Comparison of ENCODE assay signal across 16 cellular contexts in genomic region chr12:32032205-32032810, GRCh38.
DNase-seq lines count a peak whose midpoint lies in the region; ATAC-seq, FAIRE-seq and TF ChIP-seq lines count a peak whose summit lies in the region.
"Had no signal": no experiment of that assay in that cellular context is flagged by ENCODE, and none has a peak within 500 bp of the region (broad histone marks: within the 10 kb centered on the region; RNA-seq: fewer than 3 reads in every experiment).

No MANE protein-coding gene starts in this region.

- no peak for TF ChIP-seq RAD21 in IMR-90 (IDR thresholded peaks at IDR 0.05; ENCODE audit: low read length)

- no peak overlapping the region for H3K9ac ChIP-seq in IMR-90 (ENCODE audit: low read depth, low read length)

- dilution Hi-C loops in IMR-90 (cut with HindIII; ENCODE audit: low sequenced_read_pairs, unreplicated experiment): no loop called here

- H2BK5ac ChIP-seq in IMR-90 (ENCODE audit: low read depth, low read length, poor library complexity, severe bottlenecking): no peak overlapping the region

- no peak overlapping the region for H4K91ac ChIP-seq in IMR-90 (ENCODE audit: insufficient read depth, low read depth, low read length)

- H3K9me3 Mint-ChIP-seq in Caco-2 (ENCODE audit: unreplicated experiment): peaks cover 11% of the 10 kb centered on the region
- H3K9me3 Mint-ChIP-seq in nephron progenitor cell: no peaks in the 10 kb centered on the region
- peaks cover 0 to 3% (median 0%) of the 10 kb centered on the region in 7 donors for H3K9me3 Mint-ChIP-seq in CD14-positive monocyte

- H3K27ac ChIP-seq in IMR-90 (ENCODE audit: insufficient read depth, low read length): no peak overlapping the region
- H3K27ac ChIP-seq: breast epithelium had no signal

- intact Hi-C loops in Caco-2 (cut with micrococcal nuclease; ENCODE audit: unreplicated experiment) (no loop called here), IMR-90 (cut with micrococcal nuclease) (no loop called here), CD14-positive monocyte (cut with micrococcal nuclease) (no loop called here)

- BruUV-seq in Caco-2 (replicated peaks; lab: Mats Ljungman, UMichigan) (no TSS peak), IMR-90 (replicated peaks; lab: Mats Ljungman, UMichigan) (no TSS peak)

- H4K8ac ChIP-seq in IMR-90 (ENCODE audit: low read depth in 2 of 2, low read length in 2 of 2): no peak overlapping the region

- no peak overlapping the region for H3K23ac ChIP-seq in IMR-90 (ENCODE audit: low read depth, low read length)

- WGBS in IMR-90 (ENCODE audit: extremely low coverage in 2 of 2, insufficient read length in 1 of 2), 2 experiments: 45% methylated on average over 2 of the region's 7 CpGs; no CpG with 5 or more reads in 1 of the 2 experiments

- DNase-seq in Caco-2: no peak
- peak; percentile 23 for DNase-seq in IMR-90
- DNase-seq in bronchial epithelial cell (ENCODE audit: low read depth): peak; percentile 54
- DNase-seq in nephron progenitor cell: no peak
- no peak for DNase-seq in CD14-positive monocyte (ENCODE audit: low spot score)
- no peak for DNase-seq in SW 1271 (lab: John Stamatoyannopoulos, UW)
- no peak for DNase-seq in activated effector memory CD4-positive, alpha-beta T cell treated with Interleukin-2 at 50 U/mL for 16 hours
- DNase-seq in NCI-H526 treated with DMSO at 0.1 percent for 48 hours (lab: John Stamatoyannopoulos, UW): no peak
- DNase-seq: activated CD4-positive, alpha-beta T cell treated with anti-CD3 and anti-CD28 coated beads, Interleukin-2, amount 50 U/mL, for 4 hours; C1 segment of cervical spinal cord; MM.1S; posterior cingulate gyrus; stimulated activated CD4-positive, alpha-beta T cell treated with anti-CD3 and anti-CD28 coated beads, Interleukin-2, amount 100 ng/mL, for 48 hours; stimulated activated naive CD4-positive, alpha-beta T cell had no signal

- in situ Hi-C loops in IMR-90 (cut with MboI; ENCODE audit: low sequenced_read_pairs): no loop called here

- H3K27me3 Mint-ChIP-seq in Caco-2 (ENCODE audit: insufficient read depth, unreplicated experiment) (no peaks in the 10 kb centered on the region), nephron progenitor cell (ENCODE audit: low read depth, poor library complexity) (peaks cover 2% of the 10 kb centered on the region), CD14-positive monocyte (ENCODE audit: low read depth in 3 of 3) (peaks cover 5 to 12% (median 12%) of the 10 kb centered on the region in 3 donors)
- H3K27me3 Mint-ChIP-seq: memory B cell had no signal

- POLR2A ChIA-PET in Caco-2 (lab: Charles Lee): interaction anchor here (0.6 kb wide), 1 partner anchor 373 kb away, joined by 3 read pairs; the partner anchor contains the start of gene ETFBKMT
- POLR2A ChIA-PET in IMR-90 (lab: Charles Lee; ENCODE audit: unreplicated experiment): no interaction called here

- H3K4me1 Mint-ChIP-seq in Caco-2 (ENCODE audit: low read depth, unreplicated experiment): peaks cover 32% of the 10 kb centered on the region
- H3K4me1 Mint-ChIP-seq in nephron progenitor cell: peaks cover 61% of the 10 kb centered on the region
- H3K4me1 Mint-ChIP-seq in CD14-positive monocyte: peaks cover 14% of the 10 kb centered on the region

- H4K20me1 ChIP-seq in IMR-90 (ENCODE audit: insufficient read depth, low read length): no peaks in the 10 kb centered on the region

- H3K4me2 ChIP-seq in IMR-90 (ENCODE audit: low read depth, low read length): peak overlapping the region; percentile 22; the same call in 1 of the 2 replicates

- TF ChIP-seq CTCF in Caco-2 (IDR thresholded peaks at IDR 0.05; ENCODE audit: insufficient read depth in 1 of 2, low read depth in 1 of 2, low read length in 1 of 2, severe bottlenecking in 1 of 2, unreplicated experiment in 1 of 2): no peak
- no peak for TF ChIP-seq CTCF in IMR-90 (conservative IDR thresholded peaks at IDR 0.05; ENCODE audit: low read depth, low read length)
- TF ChIP-seq CTCF in bronchial epithelial cell (IDR thresholded peaks at IDR 0.05; ENCODE audit: insufficient read depth, low read length, severe bottlenecking): no peak
- TF ChIP-seq CTCF in nephron progenitor cell (IDR thresholded peaks at IDR 0.05): no peak
- TF ChIP-seq CTCF in CD14-positive monocyte (IDR thresholded peaks at IDR 0.05): no peak

- ATAC-seq in IMR-90 (ENCODE audit: low read depth): no peak

- no peak overlapping the region for H3K4me3 ChIP-seq in Caco-2 (ENCODE audit: low read depth, low read length)
- H3K4me3 ChIP-seq in IMR-90 (ENCODE audit: insufficient read depth, low read depth, low read length): no peak overlapping the region
- no peak overlapping the region for H3K4me3 ChIP-seq in bronchial epithelial cell (ENCODE audit: low read depth, low read length)
- H3K4me3 ChIP-seq: breast epithelium had no signal

- H3K14ac ChIP-seq in IMR-90 (replicated peaks; ENCODE audit: low read depth, low read length): no peak overlapping the region

- no peak overlapping the region for H2AFZ ChIP-seq in IMR-90 (replicated peaks; ENCODE audit: low read length, poor library complexity)

- H3K4me1 ChIP-seq in Caco-2 (peaks cover 17% of the 10 kb centered on the region), IMR-90 (ENCODE audit: control insufficient read depth, insufficient read depth, low read length) (no peaks in the 10 kb centered on the region)
- H3K4me1 ChIP-seq: breast epithelium had no signal

- no peak overlapping the region for H2AK5ac ChIP-seq in IMR-90 (ENCODE audit: low read depth, low read length)

- H3K56ac ChIP-seq in IMR-90 (ENCODE audit: extremely low read depth, insufficient read depth, low read length): no peak overlapping the region

- no peak overlapping the region for H2BK120ac ChIP-seq in IMR-90 (ENCODE audit: low read depth, low read length)

- no peaks in the 10 kb centered on the region for H3K9me3 ChIP-seq in Caco-2
- H3K9me3 ChIP-seq in IMR-90 (ENCODE audit: control insufficient read depth, insufficient read depth, low read length): no peaks in the 10 kb centered on the region
- H3K9me3 ChIP-seq: breast epithelium had no signal

- H2BK20ac ChIP-seq in IMR-90 (ENCODE audit: low read depth, low read length): no peak overlapping the region

- no peak overlapping the region for H3K4me3 Mint-ChIP-seq in Caco-2 (ENCODE audit: unreplicated experiment)
- H3K4me3 Mint-ChIP-seq in nephron progenitor cell: peak overlapping the region; percentile 56
- no peak overlapping the region for H3K4me3 Mint-ChIP-seq in CD14-positive monocyte
- H3K4me3 Mint-ChIP-seq: memory B cell had no signal

- no peak for TF ChIP-seq POLR2A in IMR-90 (IDR thresholded peaks at IDR 0.05; ENCODE audit: low read depth, low read length)

- H3K4ac ChIP-seq in IMR-90 (ENCODE audit: low read depth, low read length): no peak overlapping the region

- H2AK9ac ChIP-seq in IMR-90 (replicated peaks; ENCODE audit: low read depth, low read length, poor library complexity): no peak overlapping the region

- H4K5ac ChIP-seq in IMR-90 (ENCODE audit: low read depth, low read length): no peak overlapping the region

- no peak for FAIRE-seq in bronchial epithelial cell (lab: Jason Lieb, UNC)

- H3K18ac ChIP-seq in IMR-90 (ENCODE audit: low read depth, low read length): no peak overlapping the region

- no peaks in the 10 kb centered on the region for H3K79me1 ChIP-seq in IMR-90 (ENCODE audit: low read depth in 1 of 2, low read length in 2 of 2)

- no peaks in the 10 kb centered on the region for H3K9me1 ChIP-seq in IMR-90 (ENCODE audit: insufficient read depth, low read length)

- no peaks in the 10 kb centered on the region for H3K36me3 ChIP-seq in Caco-2 (ENCODE audit: control insufficient read depth, insufficient read depth, low read length)
- H3K36me3 ChIP-seq in IMR-90 (ENCODE audit: control insufficient read depth, insufficient read depth, low read length): no peaks in the 10 kb centered on the region
- H3K36me3 ChIP-seq in bronchial epithelial cell (ENCODE audit: control insufficient read depth, insufficient read depth, low read length): no peaks in the 10 kb centered on the region
- H3K36me3 ChIP-seq: breast epithelium had no signal

- no peaks in the 10 kb centered on the region for H3K36me3 Mint-ChIP-seq in Caco-2 (ENCODE audit: insufficient read depth, unreplicated experiment)
- no peaks in the 10 kb centered on the region for H3K36me3 Mint-ChIP-seq in nephron progenitor cell (ENCODE audit: low read depth)
- no peaks in the 10 kb centered on the region for H3K36me3 Mint-ChIP-seq in CD14-positive monocyte

- H3K27ac Mint-ChIP-seq in Caco-2 (ENCODE audit: unreplicated experiment) (peak overlapping the region; percentile 14), nephron progenitor cell (peak overlapping the region; percentile 76), CD14-positive monocyte (peak overlapping the region in 1 of 7 donors; percentile 28)

- H3K27me3 ChIP-seq in Caco-2 (replicated peaks; ENCODE audit: control insufficient read depth, insufficient read depth, low read length) (no peaks in the 10 kb centered on the region), IMR-90 (ENCODE audit: control insufficient read depth, insufficient read depth, low read length) (peaks cover 7% of the 10 kb centered on the region; the same call in 1 of the 2 replicates), bronchial epithelial cell (ENCODE audit: control insufficient read depth, insufficient read depth, low read length) (no peaks in the 10 kb centered on the region)
- H3K27me3 ChIP-seq: breast epithelium had no signal

- CTCF ChIA-PET in Caco-2 (lab: Charles Lee) (no interaction called here), IMR-90 (lab: Yijun Ruan, JAX) (interaction anchor here (0.6 kb wide), 1 partner anchor 28 kb away, joined by 4 read pairs; no protein-coding TSS in a partner anchor)

- no peak overlapping the region for H2BK15ac ChIP-seq in IMR-90 (ENCODE audit: low read depth, low read length)

TF ChIP-seq in IMR-90, 13 proteins besides CTCF, POLR2A, EP300 and RAD21:
- TF ChIP-seq MAFK (IDR thresholded peaks at IDR 0.05; ENCODE audit: low read depth, low read length) (no peak), NFE2L2 (IDR thresholded peaks at IDR 0.05; ENCODE audit: low read depth, low read length) (no peak), USF2 (IDR thresholded peaks at IDR 0.05; ENCODE audit: low read depth, low read length) (no peak), SMC3 (IDR thresholded peaks at IDR 0.05; ENCODE audit: low read depth, low read length) (no peak), MAZ (IDR thresholded peaks at IDR 0.05; ENCODE audit: borderline replicate concordance, low read depth, low read length) (no peak)

Comparison
In these comparisons a context has a peak if more than half of its experiments do, and no peak if none do; other contexts are left out.
1. DNase-seq: peak in IMR-90 (single experiment) and bronchial epithelial cell (single experiment); none in Caco-2 (0 of 2), nephron progenitor cell (single experiment), CD14-positive monocyte (single experiment), SW 1271 (0 of 2), activated effector memory CD4-positive, alpha-beta T cell treated with Interleukin-2 at 50 U/mL for 16 hours (single experiment) and NCI-H526 treated with DMSO at 0.1 percent for 48 hours (single experiment).